9 cellular contexts compared by ENCODE assay signal in the genomic region with DNA sequence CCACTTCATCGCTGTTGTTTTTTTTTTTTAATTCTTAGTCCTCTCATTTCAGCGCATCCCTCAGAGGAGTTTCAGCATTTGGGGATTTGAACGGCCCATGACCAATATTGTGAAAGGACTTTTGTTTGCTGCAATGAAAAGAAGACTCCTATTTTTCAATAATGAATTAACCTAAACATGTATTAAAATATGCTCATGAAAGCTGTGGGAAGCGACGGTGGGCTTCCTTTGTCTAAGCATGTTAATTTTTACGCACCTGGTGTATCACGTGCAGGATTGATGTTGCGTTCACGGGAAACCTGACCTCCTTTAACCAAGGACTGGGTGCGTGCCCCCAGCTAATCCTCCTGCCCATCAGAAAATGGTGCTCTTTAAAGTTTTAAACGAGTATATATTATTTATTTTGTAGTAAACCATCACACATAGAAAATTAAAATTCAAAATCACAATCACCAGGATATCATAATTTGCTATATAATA. TPM values are rescaled to one million over a fixed set of nuclear protein-coding genes. Genes with fewer than 3 reads are reported as not detected.
A peak's percentile ranks its signal among the peaks of the same experiment; 100 is the strongest.
DNase-seq lines count a peak whose midpoint lies in the region; ATAC-seq and TF ChIP-seq lines count a peak whose summit lies in the region.
"Had no signal": no experiment of that assay in that cellular context is flagged by ENCODE, and none has a peak within 500 bp of the region (broad histone marks: within the 10 kb centered on the region; RNA-seq: fewer than 3 reads in every experiment).

No MANE protein-coding gene starts in this region.

- TF ChIP-seq EP300 in gastroesophageal sphincter (IDR thresholded peaks at IDR 0.05) = no peak

- H3K4me1 ChIP-seq in Panc1 (ENCODE audit: control insufficient read depth, insufficient read depth, low read length) = no peaks in the 10 kb centered on the region
- peaks cover 0 to 23% (median 0%) of the 10 kb centered on the region in 3 donors for H3K4me1 ChIP-seq in gastroesophageal sphincter

- no TSS peak for BruUV-seq in Panc1 (replicated peaks; lab: Mats Ljungman, UMichigan)

- POLR2A ChIA-PET in Panc1 (lab: Charles Lee) = interaction anchor here (0.6 kb wide), 1 partner anchor 1335 kb away, joined by 9 read pairs; no protein-coding TSS in a partner anchor

- in situ Hi-C loops in Panc1 (cut with HindIII; ENCODE audit: low pct_unique_long_range_greater_than_20kb, low sequenced_read_pairs) = no loop called here

- TF ChIP-seq POLR2A in gastroesophageal sphincter (IDR thresholded peaks at IDR 0.05) = no peak

- intact Hi-C loops in Panc1 (cut with micrococcal nuclease; ENCODE audit: unreplicated experiment) = loop anchor here (5.0 kb wide), 1 partner anchor 125 kb away; no protein-coding TSS in a partner anchor

- H3K9me3 ChIP-seq in Panc1 (ENCODE audit: control insufficient read depth, insufficient read depth, low read depth, low read length) = no peaks in the 10 kb centered on the region
- no peaks in the 10 kb centered on the region for H3K9me3 ChIP-seq in gastroesophageal sphincter

- H3K4me1 Mint-ChIP-seq in stimulated activated effector memory CD8-positive, alpha-beta T cell treated with anti-CD3 and anti-CD28 coated beads, Interleukin-12 subunit alpha, Interleukin-12 subunit beta, amount 100 ng/mL, for 72 hours = peaks cover 12% of the 10 kb centered on the region

- no peak for TF ChIP-seq CTCF in Panc1 (IDR thresholded peaks at IDR 0.05)
- no peak for TF ChIP-seq CTCF in gastroesophageal sphincter (IDR thresholded peaks at IDR 0.05)

- peak overlapping the region; percentile 82 for H3K4me3 Mint-ChIP-seq in stimulated activated effector memory CD8-positive, alpha-beta T cell treated with anti-CD3 and anti-CD28 coated beads, Interleukin-12 subunit alpha, Interleukin-12 subunit beta, amount 100 ng/mL, for 72 hours

- H3K4me3 ChIP-seq in Panc1 (ENCODE audit: low read depth in 2 of 2, low read length in 2 of 2) = peak overlapping the region; percentile 56 to 61
- peak overlapping the region; percentile 51 to 66 for H3K4me3 ChIP-seq in gastroesophageal sphincter

- H3K27ac Mint-ChIP-seq in stimulated activated effector memory CD8-positive, alpha-beta T cell treated with anti-CD3 and anti-CD28 coated beads, Interleukin-12 subunit alpha, Interleukin-12 subunit beta, amount 100 ng/mL, for 72 hours = peak overlapping the region; percentile 64

- H3K27ac ChIP-seq in Panc1 (ENCODE audit: low read length) (no peak overlapping the region), gastroesophageal sphincter (peak overlapping the region in 2 of 4 donors; percentile 79 to 89)

- H3K27me3 ChIP-seq in Panc1 (ENCODE audit: control insufficient read depth, insufficient read depth, low read length) (peaks cover 3% of the 10 kb centered on the region), gastroesophageal sphincter (no peaks in the 10 kb centered on the region)

- H3K9me3 Mint-ChIP-seq in stimulated activated effector memory CD8-positive, alpha-beta T cell treated with anti-CD3 and anti-CD28 coated beads, Interleukin-12 subunit alpha, Interleukin-12 subunit beta, amount 100 ng/mL, for 72 hours = no peaks in the 10 kb centered on the region

- no peaks in the 10 kb centered on the region for H3K36me3 Mint-ChIP-seq in stimulated activated effector memory CD8-positive, alpha-beta T cell treated with anti-CD3 and anti-CD28 coated beads, Interleukin-12 subunit alpha, Interleukin-12 subunit beta, amount 100 ng/mL, for 72 hours

- ATAC-seq in Panc1 = no peak
- no peak for ATAC-seq in gastroesophageal sphincter
- ATAC-seq in stimulated activated effector memory CD8-positive, alpha-beta T cell treated with anti-CD3 and anti-CD28 coated beads, Interleukin-12 subunit alpha, Interleukin-12 subunit beta, amount 100 ng/mL, for 72 hours = no peak
- ATAC-seq in HG03045 (IDR thresholded peaks at IDR 0.05; ENCODE audit: unreplicated experiment) = no peak
- no peak for ATAC-seq in GM18909 (IDR thresholded peaks at IDR 0.05; ENCODE audit: poor library complexity, unreplicated experiment)

- DNase-seq in NCI-H146 (lab: John Stamatoyannopoulos, UW) (peak; percentile 6), NCI-H146 treated with DMSO at 0.1 percent for 48 hours (lab: John Stamatoyannopoulos, UW; ENCODE audit: unreplicated experiment) (no peak), Panc1 (ENCODE audit: low read depth, low spot score) (no peak), nucleus accumbens (lab: John Stamatoyannopoulos, UW) (no peak)
- no peak for DNase-seq in stimulated activated effector memory CD8-positive, alpha-beta T cell treated with anti-CD3 and anti-CD28 coated beads, Interleukin-12 subunit alpha, Interleukin-12 subunit beta, amount 100 ng/mL, for 72 hours (ENCODE audit: low spot score in 2 of 2)

- H3K36me3 ChIP-seq in Panc1 (ENCODE audit: control insufficient read depth, insufficient read depth, low read length) (no peaks in the 10 kb centered on the region; the same call in 1 of the 2 replicates), gastroesophageal sphincter (no peaks in the 10 kb centered on the region)

- CTCF ChIA-PET in Panc1 (lab: Charles Lee) = no interaction called here

- 24 to 32% methylated on average over 11 of the region's 11 CpGs for WGBS in gastroesophageal sphincter (ENCODE audit: low coverage in 1 of 2), 2 donors

RNA-seq across cellular contexts. Expression of gene CCDC110, which starts 0.6 kb away (rescaled TPM):
- 0.05 TPM for total RNA-seq in Panc1 (2021; ENCODE audit: unreplicated experiment)
- polyA plus RNA-seq in Panc1 (2012; ENCODE audit: insufficient read length) = not detected
- 1 to 10 TPM in 3 of 4 donors, under 1 TPM in 1; 0.67 to 7.5 (median 2.4) TPM for total RNA-seq in gastroesophageal sphincter
- total RNA-seq: activated CD8-positive, alpha-beta memory T cell treated with anti-CD3 and anti-CD28 coated beads for 36 hours had no signal

RNA-seq across cellular contexts. Expression of gene UFSP2, which starts 46.3 kb away (rescaled TPM):
- total RNA-seq in Panc1 (2021; ENCODE audit: unreplicated experiment) (17.0 TPM), gastroesophageal sphincter (10 to 100 TPM; 36.0 to 63.7 (median 51.9) TPM)
- polyA plus RNA-seq in Panc1 (2012; ENCODE audit: insufficient read length) = 12.3 TPM
